ENCODE assay signal across 1 cellular context in the genomic region with DNA sequence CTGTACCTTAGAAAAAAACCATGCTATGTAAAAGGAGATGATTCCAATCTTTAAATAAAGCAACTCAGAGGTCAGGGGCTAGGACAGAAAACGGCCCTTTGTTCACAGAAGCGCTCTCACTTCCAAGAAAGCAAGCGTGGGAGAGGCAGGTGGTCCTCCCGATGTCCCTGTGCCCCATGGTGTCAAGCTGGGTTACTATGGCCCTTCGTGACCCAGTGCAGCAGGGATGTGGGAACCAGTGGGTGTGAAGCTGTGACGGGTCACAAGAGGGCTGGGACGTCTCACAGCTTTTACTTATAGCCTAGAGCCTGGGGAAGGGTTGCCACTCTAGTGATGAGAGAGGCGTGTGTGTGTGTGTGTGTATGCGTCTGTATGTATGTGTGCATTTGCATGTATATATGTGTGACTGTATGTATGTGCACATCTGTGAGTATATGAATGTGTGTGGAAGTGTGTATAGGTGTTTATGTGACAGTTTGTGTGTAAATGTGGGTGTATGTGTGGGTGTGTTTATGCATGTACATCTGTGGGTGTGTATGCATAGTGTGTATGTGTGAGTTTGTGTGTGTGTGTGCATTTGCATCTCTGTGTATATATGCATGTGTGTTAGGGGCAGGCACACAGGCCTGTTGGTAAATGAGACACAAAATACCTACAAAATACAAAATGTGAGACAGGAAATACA.
TF ChIP-seq lines count a peak whose summit lies in the region.

No MANE protein-coding gene starts in this region.

TF ChIP-seq in H1, 55 proteins besides CTCF, POLR2A, EP300 and RAD21:
- TF ChIP-seq RFX5 (IDR thresholded peaks at IDR 0.05; ENCODE audit: borderline replicate concordance, low read depth, low read length): no peak
- TF ChIP-seq SRF (IDR thresholded peaks at IDR 0.05; ENCODE audit: low read depth, low read length): no peak
- TF ChIP-seq PHF8 (conservative IDR thresholded peaks at IDR 0.05; ENCODE audit: low read depth, low read length): no peak
- TF ChIP-seq TAF1 (IDR thresholded peaks at IDR 0.05; ENCODE audit: low read depth, low read length): no peak
- TF ChIP-seq CBX8 (IDR thresholded peaks at IDR 0.05; ENCODE audit: borderline replicate concordance, low read depth, low read length): no peak
- no peak for TF ChIP-seq TAF7 (optimal IDR thresholded peaks at IDR 0.05; ENCODE audit: borderline replicate concordance, low read depth, low read length)
- TF ChIP-seq POLR2AphosphoS5 (IDR thresholded peaks at IDR 0.05; ENCODE audit: low read depth, low read length): no peak
- TF ChIP-seq SIRT6 (IDR thresholded peaks at IDR 0.05; ENCODE audit: low read length): no peak
- no peak for TF ChIP-seq YY1 (IDR thresholded peaks at IDR 0.05; ENCODE audit: low read depth, low read length)
- no peak for TF ChIP-seq USF2 (IDR thresholded peaks at IDR 0.05; ENCODE audit: low read length)
- no peak for TF ChIP-seq SP1 (IDR thresholded peaks at IDR 0.05; ENCODE audit: low read depth, low read length)
- no peak for TF ChIP-seq ASH2L (IDR thresholded peaks at IDR 0.05; ENCODE audit: low read length)
- TF ChIP-seq POU5F1 (IDR thresholded peaks at IDR 0.05; ENCODE audit: low read depth, low read length): no peak
- TF ChIP-seq KDM4A (IDR thresholded peaks at IDR 0.05; ENCODE audit: low read depth, low read length, severe bottlenecking): no peak
- no peak for TF ChIP-seq ATF3 (IDR thresholded peaks at IDR 0.05; ENCODE audit: insufficient read depth, low read depth, low read length)
- no peak for TF ChIP-seq CEBPB (IDR thresholded peaks at IDR 0.05; ENCODE audit: low read depth, low read length)
- TF ChIP-seq, protein P1, sequence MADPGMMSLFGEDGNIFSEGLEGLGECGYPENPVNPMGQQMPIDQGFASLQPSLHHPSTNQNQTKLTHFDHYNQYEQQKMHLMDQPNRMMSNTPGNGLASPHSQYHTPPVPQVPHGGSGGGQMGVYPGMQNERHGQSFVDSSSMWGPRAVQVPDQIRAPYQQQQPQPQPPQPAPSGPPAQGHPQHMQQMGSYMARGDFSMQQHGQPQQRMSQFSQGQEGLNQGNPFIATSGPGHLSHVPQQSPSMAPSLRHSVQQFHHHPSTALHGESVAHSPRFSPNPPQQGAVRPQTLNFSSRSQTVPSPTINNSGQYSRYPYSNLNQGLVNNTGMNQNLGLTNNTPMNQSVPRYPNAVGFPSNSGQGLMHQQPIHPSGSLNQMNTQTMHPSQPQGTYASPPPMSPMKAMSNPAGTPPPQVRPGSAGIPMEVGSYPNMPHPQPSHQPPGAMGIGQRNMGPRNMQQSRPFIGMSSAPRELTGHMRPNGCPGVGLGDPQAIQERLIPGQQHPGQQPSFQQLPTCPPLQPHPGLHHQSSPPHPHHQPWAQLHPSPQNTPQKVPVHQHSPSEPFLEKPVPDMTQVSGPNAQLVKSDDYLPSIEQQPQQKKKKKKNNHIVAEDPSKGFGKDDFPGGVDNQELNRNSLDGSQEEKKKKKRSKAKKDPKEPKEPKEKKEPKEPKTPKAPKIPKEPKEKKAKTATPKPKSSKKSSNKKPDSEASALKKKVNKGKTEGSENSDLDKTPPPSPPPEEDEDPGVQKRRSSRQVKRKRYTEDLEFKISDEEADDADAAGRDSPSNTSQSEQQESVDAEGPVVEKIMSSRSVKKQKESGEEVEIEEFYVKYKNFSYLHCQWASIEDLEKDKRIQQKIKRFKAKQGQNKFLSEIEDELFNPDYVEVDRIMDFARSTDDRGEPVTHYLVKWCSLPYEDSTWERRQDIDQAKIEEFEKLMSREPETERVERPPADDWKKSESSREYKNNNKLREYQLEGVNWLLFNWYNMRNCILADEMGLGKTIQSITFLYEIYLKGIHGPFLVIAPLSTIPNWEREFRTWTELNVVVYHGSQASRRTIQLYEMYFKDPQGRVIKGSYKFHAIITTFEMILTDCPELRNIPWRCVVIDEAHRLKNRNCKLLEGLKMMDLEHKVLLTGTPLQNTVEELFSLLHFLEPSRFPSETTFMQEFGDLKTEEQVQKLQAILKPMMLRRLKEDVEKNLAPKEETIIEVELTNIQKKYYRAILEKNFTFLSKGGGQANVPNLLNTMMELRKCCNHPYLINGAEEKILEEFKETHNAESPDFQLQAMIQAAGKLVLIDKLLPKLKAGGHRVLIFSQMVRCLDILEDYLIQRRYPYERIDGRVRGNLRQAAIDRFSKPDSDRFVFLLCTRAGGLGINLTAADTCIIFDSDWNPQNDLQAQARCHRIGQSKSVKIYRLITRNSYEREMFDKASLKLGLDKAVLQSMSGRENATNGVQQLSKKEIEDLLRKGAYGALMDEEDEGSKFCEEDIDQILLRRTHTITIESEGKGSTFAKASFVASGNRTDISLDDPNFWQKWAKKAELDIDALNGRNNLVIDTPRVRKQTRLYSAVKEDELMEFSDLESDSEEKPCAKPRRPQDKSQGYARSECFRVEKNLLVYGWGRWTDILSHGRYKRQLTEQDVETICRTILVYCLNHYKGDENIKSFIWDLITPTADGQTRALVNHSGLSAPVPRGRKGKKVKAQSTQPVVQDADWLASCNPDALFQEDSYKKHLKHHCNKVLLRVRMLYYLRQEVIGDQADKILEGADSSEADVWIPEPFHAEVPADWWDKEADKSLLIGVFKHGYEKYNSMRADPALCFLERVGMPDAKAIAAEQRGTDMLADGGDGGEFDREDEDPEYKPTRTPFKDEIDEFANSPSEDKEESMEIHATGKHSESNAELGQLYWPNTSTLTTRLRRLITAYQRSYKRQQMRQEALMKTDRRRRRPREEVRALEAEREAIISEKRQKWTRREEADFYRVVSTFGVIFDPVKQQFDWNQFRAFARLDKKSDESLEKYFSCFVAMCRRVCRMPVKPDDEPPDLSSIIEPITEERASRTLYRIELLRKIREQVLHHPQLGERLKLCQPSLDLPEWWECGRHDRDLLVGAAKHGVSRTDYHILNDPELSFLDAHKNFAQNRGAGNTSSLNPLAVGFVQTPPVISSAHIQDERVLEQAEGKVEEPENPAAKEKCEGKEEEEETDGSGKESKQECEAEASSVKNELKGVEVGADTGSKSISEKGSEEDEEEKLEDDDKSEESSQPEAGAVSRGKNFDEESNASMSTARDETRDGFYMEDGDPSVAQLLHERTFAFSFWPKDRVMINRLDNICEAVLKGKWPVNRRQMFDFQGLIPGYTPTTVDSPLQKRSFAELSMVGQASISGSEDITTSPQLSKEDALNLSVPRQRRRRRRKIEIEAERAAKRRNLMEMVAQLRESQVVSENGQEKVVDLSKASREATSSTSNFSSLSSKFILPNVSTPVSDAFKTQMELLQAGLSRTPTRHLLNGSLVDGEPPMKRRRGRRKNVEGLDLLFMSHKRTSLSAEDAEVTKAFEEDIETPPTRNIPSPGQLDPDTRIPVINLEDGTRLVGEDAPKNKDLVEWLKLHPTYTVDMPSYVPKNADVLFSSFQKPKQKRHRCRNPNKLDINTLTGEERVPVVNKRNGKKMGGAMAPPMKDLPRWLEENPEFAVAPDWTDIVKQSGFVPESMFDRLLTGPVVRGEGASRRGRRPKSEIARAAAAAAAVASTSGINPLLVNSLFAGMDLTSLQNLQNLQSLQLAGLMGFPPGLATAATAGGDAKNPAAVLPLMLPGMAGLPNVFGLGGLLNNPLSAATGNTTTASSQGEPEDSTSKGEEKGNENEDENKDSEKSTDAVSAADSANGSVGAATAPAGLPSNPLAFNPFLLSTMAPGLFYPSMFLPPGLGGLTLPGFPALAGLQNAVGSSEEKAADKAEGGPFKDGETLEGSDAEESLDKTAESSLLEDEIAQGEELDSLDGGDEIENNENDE (IDR thresholded peaks at IDR 0.05; ENCODE audit: insufficient replicate concordance, low read length): no peak
TF ChIP-seq in H1: peak in this region for 0.
